In genomic region chr9:98189412-98189811, GRCh38 we compare ENCODE assay signal across 19 cellular contexts. TPM values are rescaled to one million over a fixed set of nuclear protein-coding genes. Genes with fewer than 3 reads are reported as not detected.
DNase-seq lines count a peak whose midpoint lies in the region; ATAC-seq and TF ChIP-seq lines count a peak whose summit lies in the region.
"Had no signal": no experiment of that assay in that cellular context is flagged by ENCODE, and none has a peak within 500 bp of the region (broad histone marks: within the 10 kb centered on the region; RNA-seq: fewer than 3 reads in every experiment).

No MANE protein-coding gene starts in this region.

- no peak overlapping the region for H3K27ac ChIP-seq in CD8-positive, alpha-beta memory T cell (ENCODE audit: low read depth, low read length)
- no peak overlapping the region for H3K27ac ChIP-seq in left lung
- H3K27ac ChIP-seq: 22Rv1 had no signal

- no peaks in the 10 kb centered on the region for H3K9me3 Mint-ChIP-seq in CD8-positive, alpha-beta memory T cell
- no peaks in the 10 kb centered on the region for H3K9me3 Mint-ChIP-seq in activated T-helper 17 cell treated with anti-CD3 and anti-CD28 coated beads, Interleukin-2, amount 50 U/mL, for 72 hours
- no peaks in the 10 kb centered on the region for H3K9me3 Mint-ChIP-seq in neural crest cell
- H3K9me3 Mint-ChIP-seq: HFFc6 had no signal

- H3K27ac Mint-ChIP-seq in CD8-positive, alpha-beta memory T cell: peak overlapping the region in 6 of 8 donors; percentile 18 to 81 (median 41)
- peak overlapping the region; percentile 21 for H3K27ac Mint-ChIP-seq in activated T-helper 17 cell treated with anti-CD3 and anti-CD28 coated beads, Interleukin-2, amount 50 U/mL, for 72 hours
- H3K27ac Mint-ChIP-seq in neural crest cell (ENCODE audit: unreplicated experiment): no peak overlapping the region
- H3K27ac Mint-ChIP-seq: HFFc6 had no signal

- H3K4me3 ChIP-seq in CD8-positive, alpha-beta memory T cell (ENCODE audit: low read length): no peak overlapping the region
- no peak overlapping the region for H3K4me3 ChIP-seq in left lung

- DNase-seq in NCI-H82 (lab: John Stamatoyannopoulos, UW): peak; percentile 22
- no peak for DNase-seq in NCI-H82 treated with DMSO at 0.1 percent for 48 hours (lab: John Stamatoyannopoulos, UW; ENCODE audit: unreplicated experiment)
- DNase-seq in CD8-positive, alpha-beta memory T cell: no peak
- no peak for DNase-seq in neural crest cell (ENCODE audit: low read depth, low spot score)
- DNase-seq in left lung: no peak
- DNase-seq in NCI-H774 (lab: John Stamatoyannopoulos, UW): no peak
- DNase-seq: BE2C; COR-L47; DMS153; HFFc6; Kasumi-1; NCI-H187 treated with DMSO at 0.1 percent for 48 hours; NCI-H345; NCI-H526; NK-92 treated with Interleukin-12 subunit alpha and Interleukin-12 subunit beta, amount 100 ng/mL, for 24 hours had no signal

- H3K4me3 Mint-ChIP-seq in CD8-positive, alpha-beta memory T cell: peak overlapping the region in 3 of 7 donors; percentile 39 to 71 (median 53)
- peak overlapping the region; percentile 11 for H3K4me3 Mint-ChIP-seq in activated T-helper 17 cell treated with anti-CD3 and anti-CD28 coated beads, Interleukin-2, amount 50 U/mL, for 72 hours
- H3K4me3 Mint-ChIP-seq in neural crest cell: peak overlapping the region; percentile 72
- H3K4me3 Mint-ChIP-seq: HFFc6 had no signal

- H3K36me3 ChIP-seq in CD8-positive, alpha-beta memory T cell (ENCODE audit: insufficient read depth, low read length): no peaks in the 10 kb centered on the region
- no peaks in the 10 kb centered on the region for H3K36me3 ChIP-seq in left lung
- H3K36me3 ChIP-seq: BE2C had no signal

- H3K36me3 Mint-ChIP-seq in CD8-positive, alpha-beta memory T cell: peaks cover 0 to 4% (median 0%) of the 10 kb centered on the region in 3 donors
- no peaks in the 10 kb centered on the region for H3K36me3 Mint-ChIP-seq in activated T-helper 17 cell treated with anti-CD3 and anti-CD28 coated beads, Interleukin-2, amount 50 U/mL, for 72 hours (ENCODE audit: low read depth)
- H3K36me3 Mint-ChIP-seq in neural crest cell (ENCODE audit: low read depth): no peaks in the 10 kb centered on the region

- intact Hi-C loops in left lung (cut with DNase I): no loop called here

- peaks cover 55 to 71% (median 58%) of the 10 kb centered on the region in 3 donors for H3K4me1 Mint-ChIP-seq in CD8-positive, alpha-beta memory T cell
- peaks cover 18% of the 10 kb centered on the region for H3K4me1 Mint-ChIP-seq in activated T-helper 17 cell treated with anti-CD3 and anti-CD28 coated beads, Interleukin-2, amount 50 U/mL, for 72 hours
- peaks cover 30% of the 10 kb centered on the region for H3K4me1 Mint-ChIP-seq in neural crest cell

- no peaks in the 10 kb centered on the region for H3K27me3 ChIP-seq in CD8-positive, alpha-beta memory T cell (ENCODE audit: insufficient read depth, low read length, poor library complexity, severe bottlenecking)
- peaks cover 0 to 4% of the 10 kb centered on the region in 2 donors for H3K27me3 ChIP-seq in left lung
- H3K27me3 ChIP-seq: BE2C had no signal

- H3K4me1 ChIP-seq in CD8-positive, alpha-beta memory T cell (ENCODE audit: insufficient read depth, low read length): peaks cover 31% of the 10 kb centered on the region
- H3K4me1 ChIP-seq in left lung: peaks cover 3 to 33% of the 10 kb centered on the region in 2 donors

- POLR2A ChIA-PET in CD8-positive, alpha-beta memory T cell (lab: Charles Lee): interaction anchor here (0.7 kb wide), 1 partner anchor 20 kb away, joined by 4 read pairs; no protein-coding TSS in a partner anchor

- H3K27me3 Mint-ChIP-seq in CD8-positive, alpha-beta memory T cell: no peaks in the 10 kb centered on the region
- H3K27me3 Mint-ChIP-seq in activated T-helper 17 cell treated with anti-CD3 and anti-CD28 coated beads, Interleukin-2, amount 50 U/mL, for 72 hours: no peaks in the 10 kb centered on the region
- H3K27me3 Mint-ChIP-seq in neural crest cell (ENCODE audit: low read depth): peaks cover 20% of the 10 kb centered on the region

- no peaks in the 10 kb centered on the region for H3K9me3 ChIP-seq in CD8-positive, alpha-beta memory T cell (ENCODE audit: low read length)
- no peaks in the 10 kb centered on the region for H3K9me3 ChIP-seq in left lung
- H3K9me3 ChIP-seq: BE2C had no signal

- CTCF ChIA-PET in CD8-positive, alpha-beta memory T cell (lab: Charles Lee): interaction anchor here (0.6 to 1.2 kb wide), 2 partner anchors 11 to 16 kb away, joined by 3 read pairs; no protein-coding TSS in a partner anchor

- no peak for ATAC-seq in activated T-helper 17 cell treated with anti-CD3 and anti-CD28 coated beads, Interleukin-2, amount 50 U/mL, for 72 hours (replicated peaks)
- ATAC-seq in left lung (no peak), HG03571 (IDR thresholded peaks at IDR 0.05; ENCODE audit: unreplicated experiment) (no peak)
- ATAC-seq: Right ventricle myocardium inferior had no signal

- TF ChIP-seq CTCF in neural crest cell (conservative IDR thresholded peaks at IDR 0.05) (no peak), left lung (IDR thresholded peaks at IDR 0.05) (no peak)

RNA-seq across cellular contexts. Expression of gene CORO2A, which starts 3.0 kb away (rescaled TPM):
- 1 to 10 TPM; 5.1 TPM for total RNA-seq in CD8-positive, alpha-beta memory T cell
- 11.9 TPM for polyA plus RNA-seq in CD8-positive, alpha-beta memory T cell
- 10 to 100 TPM in 1 of 2 donors, 1 to 10 TPM in 1; 9.9 to 18.2 TPM for total RNA-seq in activated T-helper 17 cell treated with anti-CD3 and anti-CD28 coated beads, Interleukin-2, amount 50 U/mL, for 72 hours
- total RNA-seq in neural crest cell: 9.3 and 9.5 TPM in 2 replicates
- 10 to 100 TPM; 14.9 to 20.4 TPM for total RNA-seq in left lung
